Comparison of ENCODE assay signal across 25 cellular contexts in genomic region chr16:10976663-10977062, GRCh38.
A peak's percentile ranks its signal among the peaks of the same experiment; 100 is the strongest.
DNase-seq lines count a peak whose midpoint lies in the region; ATAC-seq and TF ChIP-seq lines count a peak whose summit lies in the region.
"Had no signal": no experiment of that assay in that cellular context is flagged by ENCODE, and none has a peak within 500 bp of the region (broad histone marks: within the 10 kb centered on the region; RNA-seq: fewer than 3 reads in every experiment).

No MANE protein-coding gene starts in this region.

- H3K27me3 Mint-ChIP-seq in nephron progenitor cell (ENCODE audit: low read depth, poor library complexity) = peaks cover 7% of the 10 kb centered on the region
- H3K27me3 Mint-ChIP-seq: activated naive CD8-positive, alpha-beta T cell; progenitor cell of endocrine pancreas; stimulated activated naive CD8-positive, alpha-beta T cell treated with anti-CD3 and anti-CD28 coated beads, Interleukin-15, Interleukin-2, amounts not matched to agents 100 ng/mL and 50 ng/mL, for 24 hours had no signal

- H3K79me2 ChIP-seq in DND-41 (ENCODE audit: insufficient read depth, low read length) = peaks cover 11% of the 10 kb centered on the region

- no peak overlapping the region for H2AFZ ChIP-seq in DND-41 (ENCODE audit: low read depth, low read length)

- TF ChIP-seq CTCF in DND-41 (IDR thresholded peaks at IDR 0.05; ENCODE audit: borderline replicate concordance, extremely low read depth, low read length, poor library complexity, severe bottlenecking) = no peak
- TF ChIP-seq CTCF in WERI-Rb-1 (IDR thresholded peaks at IDR 0.05; ENCODE audit: low read depth, low read length) = no peak
- no peak for TF ChIP-seq CTCF in nephron progenitor cell (IDR thresholded peaks at IDR 0.05)

- H3K9me3 Mint-ChIP-seq in nephron progenitor cell = no peaks in the 10 kb centered on the region
- H3K9me3 Mint-ChIP-seq: activated T-helper 1 cell treated with anti-CD3 and anti-CD28 coated beads, Interleukin-12 subunit alpha, Interleukin-12 subunit beta, Interleukin-2, Interleukin-4 antibody, amounts not matched to agents 30 ng/mL and 10 ng/mL and 1 ng/mL, durations not matched to agents 14 hours and 24 hours and 36 hours; endodermal cell; stimulated activated naive CD8-positive, alpha-beta T cell treated with anti-CD3 and anti-CD28 coated beads, Interleukin-15, Interleukin-2, amounts not matched to agents 100 ng/mL and 50 ng/mL, for 24 hours had no signal

- peak overlapping the region; percentile 62; the same call in 1 of the 2 replicates for H3K27ac ChIP-seq in DND-41 (ENCODE audit: low read length)
- H3K27ac ChIP-seq in WERI-Rb-1 = no peak overlapping the region
- H3K27ac ChIP-seq: esophagus muscularis mucosa, thoracic aorta, uterus had no signal

- no peaks in the 10 kb centered on the region for H4K20me1 ChIP-seq in DND-41 (ENCODE audit: insufficient read depth, low read length)

- H3K27me3 ChIP-seq in DND-41 (ENCODE audit: insufficient read depth, low read length, poor library complexity) = no peaks in the 10 kb centered on the region
- no peaks in the 10 kb centered on the region for H3K27me3 ChIP-seq in WERI-Rb-1 (ENCODE audit: insufficient read depth, low read depth, severe bottlenecking)
- H3K27me3 ChIP-seq: esophagus muscularis mucosa, uterus had no signal

- peaks cover 24% of the 10 kb centered on the region for H3K36me3 Mint-ChIP-seq in nephron progenitor cell (ENCODE audit: low read depth)

- DNase-seq in NCI-H2171 treated with DMSO at 0.1 percent for 48 hours (lab: John Stamatoyannopoulos, UW) (peak; percentile 58), NCI-H2171 (lab: John Stamatoyannopoulos, UW) (no peak), DND-41 (no peak), WERI-Rb-1 (peak; percentile 13), nephron progenitor cell (peak; percentile 68), NCI-H2029 (lab: John Stamatoyannopoulos, UW) (no peak)
- no peak for DNase-seq in activated naive CD4-positive, alpha-beta T cell treated with Interleukin-2 at 50 U/mL for 16 hours
- DNase-seq: 8988T; central memory CD4-positive, alpha-beta T cell; endodermal cell; foreskin melanocyte; GOT3; left colon; MV-4-11; NCI-H146; NCI-H748 treated with DMSO at 0.1 percent for 48 hours; RPMI8226; uterus had no signal

- H3K9me3 ChIP-seq in DND-41 (ENCODE audit: insufficient read depth, low read length, severe bottlenecking) = no peaks in the 10 kb centered on the region
- no peaks in the 10 kb centered on the region for H3K9me3 ChIP-seq in WERI-Rb-1 (ENCODE audit: severe bottlenecking)
- H3K9me3 ChIP-seq: esophagus muscularis mucosa, thoracic aorta, uterus had no signal

- peaks cover 20% of the 10 kb centered on the region for H3K4me1 ChIP-seq in DND-41 (ENCODE audit: insufficient read depth, low read length)

- no peak overlapping the region for H3K4me2 ChIP-seq in DND-41 (ENCODE audit: insufficient read depth, low read length)

- H3K4me3 ChIP-seq in DND-41 (ENCODE audit: low read depth in 1 of 2, low read length in 2 of 2) = no peak overlapping the region
- H3K4me3 ChIP-seq in WERI-Rb-1 (ENCODE audit: low read depth, low read length) = no peak overlapping the region
- H3K4me3 ChIP-seq: esophagus muscularis mucosa, thoracic aorta, uterus had no signal

- no peak overlapping the region for H3K4me3 Mint-ChIP-seq in nephron progenitor cell
- H3K4me3 Mint-ChIP-seq: activated naive CD8-positive, alpha-beta T cell; endodermal cell; stimulated activated naive CD8-positive, alpha-beta T cell treated with anti-CD3 and anti-CD28 coated beads, Interleukin-15, Interleukin-2, amounts not matched to agents 100 ng/mL and 50 ng/mL, for 24 hours had no signal

- no peak for ATAC-seq in DND-41 (ENCODE audit: insufficient read depth, low read depth)
- no peak for ATAC-seq in HG03520 (IDR thresholded peaks at IDR 0.05; ENCODE audit: unreplicated experiment)
- ATAC-seq: left colon had no signal

- peaks cover 77% of the 10 kb centered on the region for H3K36me3 ChIP-seq in DND-41 (ENCODE audit: insufficient read depth, low read length)
- H3K36me3 ChIP-seq in WERI-Rb-1 = peaks cover 37% of the 10 kb centered on the region
- H3K36me3 ChIP-seq: uterus had no signal

- H3K9ac ChIP-seq in DND-41 (ENCODE audit: low read depth, low read length) = no peak overlapping the region

- H3K27ac Mint-ChIP-seq in nephron progenitor cell = no peak overlapping the region
- H3K27ac Mint-ChIP-seq: activated naive CD8-positive, alpha-beta T cell; endodermal cell; progenitor cell of endocrine pancreas; stimulated activated naive CD8-positive, alpha-beta T cell treated with anti-CD3 and anti-CD28 coated beads, Interleukin-15, Interleukin-2, amounts not matched to agents 100 ng/mL and 50 ng/mL, for 24 hours had no signal

- H3K4me1 Mint-ChIP-seq in nephron progenitor cell = peaks cover 71% of the 10 kb centered on the region

Comparison
In these comparisons a context has a peak if more than half of its experiments do, and no peak if none do; other contexts are left out.
1. DNase-seq: peak in NCI-H2171 treated with DMSO at 0.1 percent for 48 hours (single experiment), WERI-Rb-1 (single experiment) and nephron progenitor cell (single experiment); none in NCI-H2171 (single experiment), DND-41 (single experiment), NCI-H2029 (single experiment) and activated naive CD4-positive, alpha-beta T cell treated with Interleukin-2 at 50 U/mL for 16 hours (single experiment).